20 cellular contexts compared by ENCODE assay signal in the genomic region with DNA sequence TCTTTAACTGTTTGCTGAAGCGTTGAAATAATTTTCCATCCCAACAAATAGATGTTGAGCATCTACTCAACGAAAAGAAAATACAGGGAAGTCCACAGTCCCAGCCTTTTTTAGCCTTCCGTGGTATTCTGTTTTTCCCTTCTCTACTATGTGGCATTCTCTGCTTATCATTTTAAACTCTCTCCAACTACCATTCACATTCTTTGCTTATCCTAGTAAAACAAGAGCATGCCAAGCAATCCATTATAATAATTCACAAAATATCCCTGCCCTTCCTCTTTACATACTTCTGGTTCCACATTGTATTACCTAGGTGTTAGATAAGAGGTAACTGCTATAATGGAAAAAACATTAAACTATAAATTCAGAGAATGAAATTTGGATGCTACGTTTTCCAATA. TPM values are rescaled to one million over a fixed set of nuclear protein-coding genes. Genes with fewer than 3 reads are reported as not detected.
DNase-seq lines count a peak whose midpoint lies in the region; ATAC-seq, FAIRE-seq and TF ChIP-seq lines count a peak whose summit lies in the region.
"Had no signal": no experiment of that assay in that cellular context is flagged by ENCODE, and none has a peak within 500 bp of the region (broad histone marks: within the 10 kb centered on the region; RNA-seq: fewer than 3 reads in every experiment).

No MANE protein-coding gene starts in this region.

- no peaks in the 10 kb centered on the region for H3K9me3 ChIP-seq in lower lobe of right lung
- H3K9me3 ChIP-seq: adrenal gland, psoas muscle had no signal

- no peaks in the 10 kb centered on the region for H3K36me3 ChIP-seq in lower lobe of right lung
- H3K36me3 ChIP-seq: adrenal gland had no signal

- no peaks in the 10 kb centered on the region for H3K9me3 Mint-ChIP-seq in activated CD4-positive, alpha-beta T cell treated with anti-CD3 and anti-CD28 coated beads, Interleukin-2, amount 10 ng/mL, durations not matched to agents 24 days and 14 days
- H3K9me3 Mint-ChIP-seq in stimulated activated naive B cell treated with anti-CD40 and anti-IgM and Interleukin-4, amounts not matched to agents 10 μg/mL and 1 μg/mL and 100 μg/mL, for 72 hours = no peaks in the 10 kb centered on the region

- DNase-seq in activated CD4-positive, alpha-beta T cell treated with anti-CD3 and anti-CD28 coated beads, Interleukin-2, amount 10 ng/mL, durations not matched to agents 24 days and 14 days = no peak
- DNase-seq in activated CD4-positive, alpha-beta T cell treated with anti-CD3 and anti-CD28 coated beads, Interleukin-2, amount 50 U/mL, for 4 hours = no peak
- DNase-seq in amniotic epithelial cell (ENCODE audit: low read depth) (peak; percentile 6), lower lobe of right lung (no peak), HTR-8/SVneo (ENCODE audit: insufficient read length, low spot score) (no peak)
- no peak for DNase-seq in stimulated activated naive B cell treated with anti-CD40 and anti-IgM and Interleukin-4, amounts not matched to agents 10 μg/mL and 1 μg/mL and 100 μg/mL, for 72 hours
- DNase-seq: adrenal gland; caudate nucleus; DMS 273 treated with DMSO at 0.1 percent for 48 hours; effector CD8-positive, alpha-beta T cell; GDM1; NCI-H1105 treated with DMSO at 0.1 percent for 48 hours; NCI-H526; psoas muscle; stimulated activated CD4-positive, alpha-beta T cell treated with anti-CD3 and anti-CD28 coated beads, Interleukin-4, amount 100 ng/mL, for 24 hours had no signal

- no peak overlapping the region for H3K27ac Mint-ChIP-seq in activated CD4-positive, alpha-beta T cell treated with anti-CD3 and anti-CD28 coated beads, Interleukin-2, amount 10 ng/mL, durations not matched to agents 24 days and 14 days
- H3K27ac Mint-ChIP-seq in stimulated activated naive B cell treated with anti-CD40 and anti-IgM and Interleukin-4, amounts not matched to agents 10 μg/mL and 1 μg/mL and 100 μg/mL, for 72 hours = peak overlapping the region; percentile 62
- H3K27ac Mint-ChIP-seq: WTC11 had no signal

- H3K4me1 Mint-ChIP-seq in activated CD4-positive, alpha-beta T cell treated with anti-CD3 and anti-CD28 coated beads, Interleukin-2, amount 10 ng/mL, durations not matched to agents 24 days and 14 days = peaks cover 27% of the 10 kb centered on the region
- peaks cover 14 to 26% of the 10 kb centered on the region in 2 donors for H3K4me1 Mint-ChIP-seq in stimulated activated naive B cell treated with anti-CD40 and anti-IgM and Interleukin-4, amounts not matched to agents 10 μg/mL and 1 μg/mL and 100 μg/mL, for 72 hours

- H3K27me3 ChIP-seq in lower lobe of right lung (ENCODE audit: low read depth) = no peaks in the 10 kb centered on the region
- H3K27me3 ChIP-seq: adrenal gland had no signal

- no peak for TF ChIP-seq CTCF in lower lobe of right lung (IDR thresholded peaks at IDR 0.05)

- FAIRE-seq in HTR-8/SVneo (lab: Jason Lieb, UNC) = no peak
- FAIRE-seq: A204.1, H54 had no signal

- ATAC-seq in lower lobe of right lung (peak in 1 of 2 donors; percentile 24), HG03342 (IDR thresholded peaks at IDR 0.05; ENCODE audit: unreplicated experiment) (no peak), GM19023 (IDR thresholded peaks at IDR 0.05; ENCODE audit: unreplicated experiment) (no peak)
- ATAC-seq in stimulated activated naive B cell treated with anti-CD40 and anti-IgM and Interleukin-4, amounts not matched to agents 10 μg/mL and 1 μg/mL and 100 μg/mL, for 72 hours (replicated peaks) = no peak
- ATAC-seq: psoas muscle, WTC11 had no signal

- peak overlapping the region; percentile 88 for H3K27ac ChIP-seq in lower lobe of right lung

- peaks cover 44% of the 10 kb centered on the region for H3K27me3 Mint-ChIP-seq in activated CD4-positive, alpha-beta T cell treated with anti-CD3 and anti-CD28 coated beads, Interleukin-2, amount 10 ng/mL, durations not matched to agents 24 days and 14 days
- no peaks in the 10 kb centered on the region for H3K27me3 Mint-ChIP-seq in stimulated activated naive B cell treated with anti-CD40 and anti-IgM and Interleukin-4, amounts not matched to agents 10 μg/mL and 1 μg/mL and 100 μg/mL, for 72 hours

- H3K4me3 Mint-ChIP-seq in activated CD4-positive, alpha-beta T cell treated with anti-CD3 and anti-CD28 coated beads, Interleukin-2, amount 10 ng/mL, durations not matched to agents 24 days and 14 days = peak overlapping the region; percentile 61
- H3K4me3 Mint-ChIP-seq in stimulated activated naive B cell treated with anti-CD40 and anti-IgM and Interleukin-4, amounts not matched to agents 10 μg/mL and 1 μg/mL and 100 μg/mL, for 72 hours = peak overlapping the region in 1 of 2 donors; percentile 5

- peaks cover 2% of the 10 kb centered on the region for H3K36me3 Mint-ChIP-seq in activated CD4-positive, alpha-beta T cell treated with anti-CD3 and anti-CD28 coated beads, Interleukin-2, amount 10 ng/mL, durations not matched to agents 24 days and 14 days (ENCODE audit: low read depth)
- H3K36me3 Mint-ChIP-seq in stimulated activated naive B cell treated with anti-CD40 and anti-IgM and Interleukin-4, amounts not matched to agents 10 μg/mL and 1 μg/mL and 100 μg/mL, for 72 hours = no peaks in the 10 kb centered on the region
- H3K36me3 Mint-ChIP-seq: WTC11 had no signal

- intact Hi-C loops in activated CD4-positive, alpha-beta T cell treated with anti-CD3 and anti-CD28 coated beads, Interleukin-2, amount 10 ng/mL, durations not matched to agents 24 days and 14 days (cut with micrococcal nuclease) = loop anchor here (5.0 to 10.0 kb wide), 2 partner anchors 159 to 851 kb away; no protein-coding TSS in a partner anchor
- intact Hi-C loops in lower lobe of right lung (cut with DNase I) = no loop called here

- H3K4me3 ChIP-seq in lower lobe of right lung = no peak overlapping the region
- H3K4me3 ChIP-seq: adrenal gland, psoas muscle had no signal

- peaks cover 27% of the 10 kb centered on the region for H3K4me1 ChIP-seq in lower lobe of right lung

RNA-seq across cellular contexts. Expression of gene SESTD1, which starts 1.6 kb away (rescaled TPM):
- total RNA-seq in activated CD4-positive, alpha-beta T cell treated with anti-CD3 and anti-CD28 coated beads, Interleukin-2, amount 10 ng/mL, durations not matched to agents 24 days and 14 days = 12.3 and 13.4 TPM in 2 replicates
- 107 TPM for total RNA-seq in lower lobe of right lung
